ENCODE assay signal across 11 cellular contexts in the genomic region with DNA sequence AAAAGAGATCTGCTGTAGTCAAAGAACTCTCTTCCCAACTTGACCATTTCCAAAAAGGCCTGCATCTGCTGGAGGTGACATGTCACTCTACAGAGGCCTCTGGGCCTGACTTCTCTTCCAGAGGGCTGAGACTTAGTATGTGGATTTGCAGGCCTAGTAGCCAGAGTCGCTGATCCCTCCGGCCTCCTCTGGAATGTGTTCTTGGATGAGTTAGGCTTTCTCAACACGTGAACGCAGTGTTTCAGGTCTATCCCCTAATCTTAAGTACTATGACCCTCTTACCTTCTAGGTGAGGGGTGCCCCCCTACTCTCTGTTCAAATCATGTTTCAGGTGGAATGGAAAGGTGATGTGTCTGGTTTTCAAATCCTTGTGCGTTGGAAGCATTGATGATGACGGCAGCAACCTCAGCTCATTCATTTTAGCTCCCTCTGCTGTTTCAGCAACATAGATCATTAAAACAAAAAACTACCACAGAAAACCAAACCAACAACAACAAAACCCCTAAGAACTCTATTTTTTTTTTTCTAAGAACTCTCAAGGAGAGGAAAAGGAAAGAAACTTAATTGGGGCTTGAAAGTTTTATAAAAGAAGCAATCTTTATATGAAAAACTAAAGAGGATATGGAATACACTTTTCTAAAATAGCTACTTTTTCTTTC. TPM values are rescaled to one million over a fixed set of nuclear protein-coding genes. Genes with fewer than 3 reads are reported as not detected.
DNase-seq lines count a peak whose midpoint lies in the region; ATAC-seq and TF ChIP-seq lines count a peak whose summit lies in the region.
"Had no signal": no experiment of that assay in that cellular context is flagged by ENCODE, and none has a peak within 500 bp of the region (broad histone marks: within the 10 kb centered on the region; RNA-seq: fewer than 3 reads in every experiment).

No MANE protein-coding gene starts in this region.

- no peak overlapping the region for H3K27ac Mint-ChIP-seq in T-helper 17 cell
- H3K27ac Mint-ChIP-seq: activated CD8-positive, alpha-beta memory T cell treated with anti-CD3 and anti-CD28 coated beads, Interleukin-2, amount 10 ng/mL, durations not matched to agents 7 days and 5 days had no signal

- peaks cover 8% of the 10 kb centered on the region for H3K27me3 Mint-ChIP-seq in T-helper 17 cell

- H3K4me1 Mint-ChIP-seq in T-helper 17 cell = peaks cover 2% of the 10 kb centered on the region

- H3K4me3 Mint-ChIP-seq in T-helper 17 cell = no peak overlapping the region
- H3K4me3 Mint-ChIP-seq: activated CD8-positive, alpha-beta memory T cell treated with anti-CD3 and anti-CD28 coated beads, Interleukin-2, amount 10 ng/mL, durations not matched to agents 7 days and 5 days had no signal

- peak; percentile 39 for TF ChIP-seq CTCF in C4-2B (conservative IDR thresholded peaks at IDR 0.05)
- peak; percentile 43 for TF ChIP-seq CTCF in HFF-Myc (IDR thresholded peaks at IDR 0.05; ENCODE audit: low read depth, low read length, missing control alignments)

- H3K9me3 ChIP-seq in T-helper 17 cell (ENCODE audit: control insufficient read depth, low read length, poor library complexity, severe bottlenecking) = no peaks in the 10 kb centered on the region
- H3K9me3 ChIP-seq: upper lobe of left lung had no signal

- H3K27ac ChIP-seq in C4-2B = no peak overlapping the region
- H3K27ac ChIP-seq: skin epidermis, upper lobe of left lung had no signal

- DNase-seq in HFF-Myc (ENCODE audit: extremely low read depth, low read depth) (no peak), cerebellum (ENCODE audit: low spot score) (peak; percentile 20), myocyte (ENCODE audit: low read depth) (peak; percentile 17), T-helper 17 cell (no peak), KG1 (lab: John Stamatoyannopoulos, UW) (no peak)
- no peak for DNase-seq in stimulated activated CD4-positive, alpha-beta T cell treated with anti-CD3 and anti-CD28 coated beads, Interleukin-12 subunit alpha, Interleukin-12 subunit beta, amount 100 ng/mL, for 4 hours
- DNase-seq: activated CD8-positive, alpha-beta memory T cell treated with anti-CD3 and anti-CD28 coated beads, Interleukin-2, amount 10 ng/mL, durations not matched to agents 7 days and 5 days; upper lobe of left lung had no signal

- H3K4me3 ChIP-seq in HFF-Myc (replicated peaks; ENCODE audit: low read depth, low read length) = no peak overlapping the region
- H3K4me3 ChIP-seq: skin epidermis, upper lobe of left lung had no signal

- no peak for ATAC-seq in HG03025 (IDR thresholded peaks at IDR 0.05; ENCODE audit: low FRiP score, unreplicated experiment)
- ATAC-seq in T-helper 17 cell = no peak
- ATAC-seq: activated CD8-positive, alpha-beta memory T cell treated with anti-CD3 and anti-CD28 coated beads, Interleukin-2, amount 10 ng/mL, durations not matched to agents 7 days and 5 days had no signal

- H3K36me3 Mint-ChIP-seq in T-helper 17 cell (ENCODE audit: low read depth) = peaks cover 2% of the 10 kb centered on the region
- H3K36me3 Mint-ChIP-seq: activated CD8-positive, alpha-beta memory T cell treated with anti-CD3 and anti-CD28 coated beads, Interleukin-2, amount 10 ng/mL, durations not matched to agents 7 days and 5 days had no signal

RNA-seq across cellular contexts. Expression of a gene that starts 56.4 kb away (rescaled TPM):
- total RNA-seq in cerebellum (18.1 TPM), myocyte (50.6 and 65.1 TPM in 2 replicates), T-helper 17 cell (10 to 100 TPM in 1 of 2 donors, 1 to 10 TPM in 1; 9.2 to 18.2 TPM)
- polyA plus RNA-seq in myocyte (2012) = 14.7 TPM

RNA-seq across cellular contexts. Expression of a gene that starts 56.5 kb away (rescaled TPM):
- total RNA-seq in cerebellum (77.6 TPM), myocyte (33.7 and 38.3 TPM in 2 replicates), T-helper 17 cell (10 to 100 TPM; 24.7 to 27.3 TPM)
- 11.2 TPM for polyA plus RNA-seq in myocyte (2012)

Comparison
In these comparisons a context has a peak if more than half of its experiments do, and no peak if none do; other contexts are left out.
1. DNase-seq: peak in cerebellum (single experiment) and myocyte (single experiment); none in HFF-Myc (single experiment), T-helper 17 cell (0 of 3), KG1 (single experiment) and stimulated activated CD4-positive, alpha-beta T cell treated with anti-CD3 and anti-CD28 coated beads, Interleukin-12 subunit alpha, Interleukin-12 subunit beta, amount 100 ng/mL, for 4 hours (single experiment).